In genomic region chr9:111913159-111913558, GRCh38 we compare ENCODE assay signal across 28 cellular contexts. TPM values are rescaled to one million over a fixed set of nuclear protein-coding genes. Genes with fewer than 3 reads are reported as not detected.
DNase-seq lines count a peak whose midpoint lies in the region; ATAC-seq and TF ChIP-seq lines count a peak whose summit lies in the region.
"Had no signal": no experiment of that assay in that cellular context is flagged by ENCODE, and none has a peak within 500 bp of the region (broad histone marks: within the 10 kb centered on the region; RNA-seq: fewer than 3 reads in every experiment).

No MANE protein-coding gene starts in this region.

- H3K4me2 ChIP-seq in mesenchymal stem cell (ENCODE audit: low read length, poor library complexity, severe bottlenecking): no peak overlapping the region
- H3K4me2 ChIP-seq: neural progenitor cell had no signal

- no peak overlapping the region for H3K23ac ChIP-seq in mesenchymal stem cell (ENCODE audit: low read length in 2 of 2)

- WGBS in mesenchymal stem cell: 75% methylated on average over 4 of the region's 6 CpGs

- intact Hi-C loops in activated CD4-positive, alpha-beta T cell treated with anti-CD3 and anti-CD28 coated beads, Interleukin-2, amount 10 ng/mL, durations not matched to agents 24 days and 14 days (cut with micrococcal nuclease): no loop called here
- intact Hi-C loops in upper lobe of right lung (cut with DNase I) (no loop called here), Calu3 (cut with micrococcal nuclease; ENCODE audit: unreplicated experiment) (loop anchor here (5.0 kb wide), 1 partner anchor 151 kb away; no protein-coding TSS in a partner anchor)

- no peaks in the 10 kb centered on the region for H3K27me3 ChIP-seq in mesenchymal stem cell (ENCODE audit: control insufficient read depth in 1 of 2, insufficient read depth in 1 of 2, low read length in 2 of 2)
- H3K27me3 ChIP-seq in upper lobe of right lung: no peaks in the 10 kb centered on the region
- H3K27me3 ChIP-seq: MG63, neural progenitor cell, right lobe of liver, vagina had no signal

- no peak overlapping the region for H4K8ac ChIP-seq in mesenchymal stem cell (ENCODE audit: low read length)

- no peak overlapping the region for H3K4me3 ChIP-seq in mesenchymal stem cell (ENCODE audit: insufficient read depth in 1 of 2, low read depth in 1 of 2, low read length in 2 of 2)
- H3K4me3 ChIP-seq in upper lobe of right lung: no peak overlapping the region
- H3K4me3 ChIP-seq: lung, MG63, neural progenitor cell, right lobe of liver, vagina had no signal

- no peak overlapping the region for H3K18ac ChIP-seq in mesenchymal stem cell (ENCODE audit: low read depth in 1 of 2, low read length in 2 of 2)

- H3K27me3 Mint-ChIP-seq in activated CD4-positive, alpha-beta T cell treated with anti-CD3 and anti-CD28 coated beads, Interleukin-2, amount 10 ng/mL, durations not matched to agents 24 days and 14 days: no peaks in the 10 kb centered on the region
- no peaks in the 10 kb centered on the region for H3K27me3 Mint-ChIP-seq in activated CD4-positive, alpha-beta T cell treated with anti-CD3 and anti-CD28 coated beads, Interleukin-2, amount 10 ng/mL, durations not matched to agents 7 days and 5 days
- no peaks in the 10 kb centered on the region for H3K27me3 Mint-ChIP-seq in T-helper 17 cell
- no peaks in the 10 kb centered on the region for H3K27me3 Mint-ChIP-seq in Calu3 (ENCODE audit: unreplicated experiment)

- H3K27ac ChIP-seq in mesenchymal stem cell (ENCODE audit: low read length, poor library complexity, severe bottlenecking): peak overlapping the region; percentile 27
- no peak overlapping the region for H3K27ac ChIP-seq in upper lobe of right lung
- H3K27ac ChIP-seq: neural progenitor cell, right lobe of liver, vagina, VCaP had no signal

- H3K4me3 Mint-ChIP-seq in activated CD4-positive, alpha-beta T cell treated with anti-CD3 and anti-CD28 coated beads, Interleukin-2, amount 10 ng/mL, durations not matched to agents 24 days and 14 days: peak overlapping the region; percentile 4
- H3K4me3 Mint-ChIP-seq in activated CD4-positive, alpha-beta T cell treated with anti-CD3 and anti-CD28 coated beads, Interleukin-2, amount 10 ng/mL, durations not matched to agents 7 days and 5 days: no peak overlapping the region
- peak overlapping the region; percentile 47 for H3K4me3 Mint-ChIP-seq in T-helper 17 cell
- no peak overlapping the region for H3K4me3 Mint-ChIP-seq in Calu3 (ENCODE audit: low read depth, unreplicated experiment)
- H3K4me3 Mint-ChIP-seq: neural progenitor cell had no signal

- BruUV-seq in Calu3 (replicated peaks; lab: Mats Ljungman, UMichigan): no TSS peak

- H2BK15ac ChIP-seq in mesenchymal stem cell (ENCODE audit: low read depth, poor library complexity, severe bottlenecking): no peak overlapping the region

- ATAC-seq in T-helper 17 cell: peak; percentile 20
- peak; percentile 38 for ATAC-seq in upper lobe of right lung
- no peak for ATAC-seq in esophagus mucosa
- ATAC-seq: right lobe of liver had no signal

- H2BK12ac ChIP-seq in mesenchymal stem cell (ENCODE audit: low read length in 2 of 2): no peak overlapping the region

- peaks cover 24% of the 10 kb centered on the region for H3K36me3 Mint-ChIP-seq in activated CD4-positive, alpha-beta T cell treated with anti-CD3 and anti-CD28 coated beads, Interleukin-2, amount 10 ng/mL, durations not matched to agents 24 days and 14 days (ENCODE audit: low read depth)
- peaks cover 29% of the 10 kb centered on the region for H3K36me3 Mint-ChIP-seq in activated CD4-positive, alpha-beta T cell treated with anti-CD3 and anti-CD28 coated beads, Interleukin-2, amount 10 ng/mL, durations not matched to agents 7 days and 5 days (ENCODE audit: low read depth)
- H3K36me3 Mint-ChIP-seq in T-helper 17 cell (ENCODE audit: low read depth): no peaks in the 10 kb centered on the region
- H3K36me3 Mint-ChIP-seq in Calu3 (ENCODE audit: insufficient read depth, unreplicated experiment): peaks cover 59% of the 10 kb centered on the region

- H2AK5ac ChIP-seq in mesenchymal stem cell (ENCODE audit: low read length, severe bottlenecking): no peak overlapping the region

- TF ChIP-seq CTCF in upper lobe of right lung (IDR thresholded peaks at IDR 0.05) (no peak), Calu3 (IDR thresholded peaks at IDR 0.05; ENCODE audit: unreplicated experiment) (no peak)

- no peaks in the 10 kb centered on the region for H3K79me1 ChIP-seq in mesenchymal stem cell (replicated peaks; ENCODE audit: low read length, poor library complexity, severe bottlenecking)

- H3K14ac ChIP-seq in mesenchymal stem cell (ENCODE audit: low read length in 2 of 2): no peak overlapping the region

- no peaks in the 10 kb centered on the region for H3K9me3 Mint-ChIP-seq in activated CD4-positive, alpha-beta T cell treated with anti-CD3 and anti-CD28 coated beads, Interleukin-2, amount 10 ng/mL, durations not matched to agents 24 days and 14 days
- no peaks in the 10 kb centered on the region for H3K9me3 Mint-ChIP-seq in activated CD4-positive, alpha-beta T cell treated with anti-CD3 and anti-CD28 coated beads, Interleukin-2, amount 10 ng/mL, durations not matched to agents 7 days and 5 days
- no peaks in the 10 kb centered on the region for H3K9me3 Mint-ChIP-seq in Calu3 (ENCODE audit: low read depth, unreplicated experiment)
- H3K9me3 Mint-ChIP-seq: neural progenitor cell had no signal

- H3K4ac ChIP-seq in mesenchymal stem cell (ENCODE audit: low read depth in 1 of 2, low read length in 2 of 2): no peak overlapping the region

- no peak overlapping the region for H2AFZ ChIP-seq in mesenchymal stem cell (ENCODE audit: low read depth, low read length)
- H2AFZ ChIP-seq: neural progenitor cell had no signal

- H3K4me1 ChIP-seq in mesenchymal stem cell (ENCODE audit: control insufficient read depth, insufficient read depth, low read depth, low read length): peaks cover 16% of the 10 kb centered on the region
- peaks cover 53% of the 10 kb centered on the region for H3K4me1 ChIP-seq in upper lobe of right lung
- H3K4me1 ChIP-seq: neural progenitor cell had no signal

- POLR2A ChIA-PET in activated CD4-positive, alpha-beta T cell treated with anti-CD3 and anti-CD28 coated beads, Interleukin-2, amount 10 ng/mL, durations not matched to agents 7 days and 5 days (lab: Charles Lee): no interaction called here

- no peak overlapping the region for H3K9ac ChIP-seq in mesenchymal stem cell (ENCODE audit: low read length)
- H3K9ac ChIP-seq: neural progenitor cell had no signal

- H3K9me3 ChIP-seq in T-helper 17 cell (ENCODE audit: control insufficient read depth, low read length, poor library complexity, severe bottlenecking) (no peaks in the 10 kb centered on the region), mesenchymal stem cell (ENCODE audit: control insufficient read depth, low read length) (no peaks in the 10 kb centered on the region), upper lobe of right lung (no peaks in the 10 kb centered on the region)
- H3K9me3 ChIP-seq: MG63, right lobe of liver, vagina had no signal

- peaks cover 58% of the 10 kb centered on the region for H3K4me1 Mint-ChIP-seq in activated CD4-positive, alpha-beta T cell treated with anti-CD3 and anti-CD28 coated beads, Interleukin-2, amount 10 ng/mL, durations not matched to agents 24 days and 14 days
- peaks cover 62% of the 10 kb centered on the region for H3K4me1 Mint-ChIP-seq in activated CD4-positive, alpha-beta T cell treated with anti-CD3 and anti-CD28 coated beads, Interleukin-2, amount 10 ng/mL, durations not matched to agents 7 days and 5 days
- peaks cover 60% of the 10 kb centered on the region for H3K4me1 Mint-ChIP-seq in T-helper 17 cell
- peaks cover 53% of the 10 kb centered on the region for H3K4me1 Mint-ChIP-seq in Calu3 (ENCODE audit: low read depth, unreplicated experiment)
- H3K4me1 Mint-ChIP-seq: neural progenitor cell had no signal

- CTCF ChIA-PET in activated CD4-positive, alpha-beta T cell treated with anti-CD3 and anti-CD28 coated beads, Interleukin-2, amount 10 ng/mL, durations not matched to agents 7 days and 5 days (lab: Charles Lee): interaction anchor here (0.6 kb wide), 1 partner anchor 1687 kb away, joined by 3 read pairs; no protein-coding TSS in a partner anchor
- CTCF ChIA-PET in Calu3 (lab: Charles Lee): interaction anchor here (0.6 kb wide), 1 partner anchor 42 kb away, joined by 4 read pairs; no protein-coding TSS in a partner anchor

- H3K36me3 ChIP-seq in mesenchymal stem cell (ENCODE audit: control insufficient read depth in 1 of 2, insufficient read depth in 2 of 2, low read depth in 1 of 2, low read length in 2 of 2) (peaks cover 15 to 28% of the 10 kb centered on the region in 2 experiments), upper lobe of right lung (peaks cover 22% of the 10 kb centered on the region)
- H3K36me3 ChIP-seq: right lobe of liver, vagina had no signal

- no peak overlapping the region for H3K27ac Mint-ChIP-seq in activated CD4-positive, alpha-beta T cell treated with anti-CD3 and anti-CD28 coated beads, Interleukin-2, amount 10 ng/mL, durations not matched to agents 24 days and 14 days
- no peak overlapping the region for H3K27ac Mint-ChIP-seq in activated CD4-positive, alpha-beta T cell treated with anti-CD3 and anti-CD28 coated beads, Interleukin-2, amount 10 ng/mL, durations not matched to agents 7 days and 5 days
- H3K27ac Mint-ChIP-seq in T-helper 17 cell (peak overlapping the region; percentile 74), Calu3 (ENCODE audit: unreplicated experiment) (no peak overlapping the region)
- H3K27ac Mint-ChIP-seq: neural progenitor cell had no signal

- DNase-seq in activated CD4-positive, alpha-beta T cell treated with anti-CD3 and anti-CD28 coated beads, Interleukin-2, amount 10 ng/mL, durations not matched to agents 24 days and 14 days: no peak
- DNase-seq in activated CD4-positive, alpha-beta T cell treated with anti-CD3 and anti-CD28 coated beads, Interleukin-2, amount 10 ng/mL, durations not matched to agents 7 days and 5 days: no peak
- DNase-seq in T-helper 17 cell (no peak), mesenchymal stem cell (peak; percentile 32), upper lobe of right lung (no peak), globus pallidus (ENCODE audit: low spot score) (no peak), Calu3 (no peak)
- DNase-seq: activated CD4-positive, alpha-beta T cell treated with anti-CD3 and anti-CD28 coated beads for 48 hours; activated naive CD4-positive, alpha-beta T cell; activated T-cell treated with anti-CD3 and anti-CD28 coated beads, Interleukin-2, amount 50 U/mL, for 48 hours; AML-193; DMS79; effector CD4-positive, alpha-beta T cell; foreskin melanocyte; GDM1; KBM-7; MG63; NCI-H1436; NCI-H2081 treated with DMSO at 0.1 percent for 48 hours; NCI-H446 treated with DMSO at 0.1 percent for 48 hours; posterior cingulate gyrus; right lobe of liver; stimulated activated naive CD4-positive, alpha-beta T cell treated with Interleukin-2 at 50 U/mL for 16 hours had no signal

- no peak overlapping the region for H2BK120ac ChIP-seq in mesenchymal stem cell (ENCODE audit: low read depth, low read length)

- no peak overlapping the region for H4K91ac ChIP-seq in mesenchymal stem cell (ENCODE audit: low read length)

- no peak overlapping the region for H2BK5ac ChIP-seq in mesenchymal stem cell (ENCODE audit: low read depth, low read length, poor library complexity, severe bottlenecking)

RNA-seq across cellular contexts. Expression of gene UGCG, which starts 16.5 kb away (rescaled TPM):
- 19.9 and 22.4 TPM in 2 replicates for total RNA-seq in activated CD4-positive, alpha-beta T cell treated with anti-CD3 and anti-CD28 coated beads, Interleukin-2, amount 10 ng/mL, durations not matched to agents 24 days and 14 days
- total RNA-seq in activated CD4-positive, alpha-beta T cell treated with anti-CD3 and anti-CD28 coated beads, Interleukin-2, amount 10 ng/mL, durations not matched to agents 7 days and 5 days: 10 to 100 TPM; 21.8 to 23.2 TPM
- total RNA-seq in T-helper 17 cell: 10 to 100 TPM; 35.5 TPM
- 44.2 TPM for polyA plus RNA-seq in mesenchymal stem cell (2013, experiment 1 of 2)
- 45.8 TPM for polyA plus RNA-seq in mesenchymal stem cell (2013, experiment 2 of 2)
- total RNA-seq in upper lobe of right lung: 50.7 TPM
- total RNA-seq in esophagus mucosa: 61.0 TPM
- total RNA-seq in Calu3 (2022): 75.5 and 84.8 TPM in 2 replicates

Comparison
In these comparisons a context has a peak if more than half of its experiments do, and no peak if none do; other contexts are left out.
1. H3K4me3 Mint-ChIP-seq: peak in activated CD4-positive, alpha-beta T cell treated with anti-CD3 and anti-CD28 coated beads, Interleukin-2, amount 10 ng/mL, durations not matched to agents 24 days and 14 days (single experiment) and T-helper 17 cell (single experiment); none in activated CD4-positive, alpha-beta T cell treated with anti-CD3 and anti-CD28 coated beads, Interleukin-2, amount 10 ng/mL, durations not matched to agents 7 days and 5 days (single experiment) and Calu3 (single experiment).